Comparison of ENCODE assay signal across 10 cellular contexts in genomic region chr17:79793924-79794304, GRCh38. TPM values are rescaled to one million over a fixed set of nuclear protein-coding genes. Genes with fewer than 3 reads are reported as not detected.
DNase-seq lines count a peak whose midpoint lies in the region; ATAC-seq and TF ChIP-seq lines count a peak whose summit lies in the region.
"Had no signal": no experiment of that assay in that cellular context is flagged by ENCODE, and none has a peak within 500 bp of the region (broad histone marks: within the 10 kb centered on the region; RNA-seq: fewer than 3 reads in every experiment).

No MANE protein-coding gene starts in this region.

- in situ Hi-C loops in brain microvascular endothelial cell (cut with HindIII; ENCODE audit: low pct_ligation_motif_present, low sequenced_read_pairs): loop anchor here (25.0 kb wide), 1 partner anchor 193 kb away; no protein-coding TSS in a partner anchor

- H3K9me3 Mint-ChIP-seq in HFFc6 (no peaks in the 10 kb centered on the region), mesothelial cell of epicardium (no peaks in the 10 kb centered on the region)

- H3K4me1 Mint-ChIP-seq in HFFc6 (ENCODE audit: low read depth) (peaks cover 26% of the 10 kb centered on the region), mesothelial cell of epicardium (peaks cover 38% of the 10 kb centered on the region)

- TF ChIP-seq CTCF in HFFc6 (IDR thresholded peaks at IDR 0.05): no peak
- TF ChIP-seq CTCF in brain microvascular endothelial cell (IDR thresholded peaks at IDR 0.05; ENCODE audit: low read depth, low read length, missing control alignments): no peak
- TF ChIP-seq CTCF in mesothelial cell of epicardium (IDR thresholded peaks at IDR 0.05; ENCODE audit: unreplicated experiment): no peak

- H3K27ac Mint-ChIP-seq in HFFc6 (peak overlapping the region; percentile 82), mesothelial cell of epicardium (peak overlapping the region; percentile 91)

- no peak for ATAC-seq in stimulated activated naive CD8-positive, alpha-beta T cell treated with anti-CD3 and anti-CD28 coated beads, Interleukin-15, Interleukin-2, amounts not matched to agents 100 U/mL and 50 U/mL, for 24 hours

- peak overlapping the region; percentile 34 for H3K27ac ChIP-seq in brain microvascular endothelial cell

- H3K36me3 Mint-ChIP-seq in HFFc6 (ENCODE audit: low read depth) (no peaks in the 10 kb centered on the region), mesothelial cell of epicardium (no peaks in the 10 kb centered on the region)

- H3K27me3 ChIP-seq in brain microvascular endothelial cell (replicated peaks): peaks cover 46% of the 10 kb centered on the region

- peak; percentile 67 for DNase-seq in AG20443 (ENCODE audit: low spot score)
- no peak for DNase-seq in HFFc6
- no peak for DNase-seq in brain microvascular endothelial cell
- peak in 1 of 2 experiments; percentile 46 for DNase-seq in mesothelial cell of epicardium (ENCODE audit: low spot score in 2 of 2, unreplicated experiment in 2 of 2)
- no peak for DNase-seq in NCI-H1048 (lab: John Stamatoyannopoulos, UW)
- no peak for DNase-seq in stimulated activated naive CD4-positive, alpha-beta T cell (lab: John Stamatoyannopoulos, UW)
- no peak for DNase-seq in activated naive CD4-positive, alpha-beta T cell treated with Interleukin-2 at 50 U/mL for 16 hours
- DNase-seq in stimulated activated naive CD8-positive, alpha-beta T cell treated with anti-CD3 and anti-CD28 coated beads, Interleukin-15, Interleukin-2, amounts not matched to agents 100 U/mL and 50 U/mL, for 24 hours: no peak
- DNase-seq: NCI-H1092; stimulated activated CD8-positive, alpha-beta memory T cell treated with anti-CD3 and anti-CD28 coated beads, Interleukin-4, amount 100 ng/mL, for 48 hours had no signal

- peaks cover 2% of the 10 kb centered on the region for H3K36me3 ChIP-seq in brain microvascular endothelial cell (replicated peaks)

- H3K27me3 Mint-ChIP-seq in HFFc6 (ENCODE audit: insufficient read depth) (peaks cover 19% of the 10 kb centered on the region), mesothelial cell of epicardium (ENCODE audit: low read depth) (peaks cover 44% of the 10 kb centered on the region)

- H3K4me3 ChIP-seq in brain microvascular endothelial cell (ENCODE audit: low read depth, low read length): peak overlapping the region; percentile 39

- H3K4me3 Mint-ChIP-seq in HFFc6 (peak overlapping the region; percentile 83), mesothelial cell of epicardium (peak overlapping the region; percentile 63)

RNA-seq across cellular contexts. Expression of gene CBX8, which starts 3.0 kb away (rescaled TPM):
- total RNA-seq in HFFc6 (2021; fragmentation: NEBNext Ultra II Directional; extraction: Animal tissue kit (Norgen Biotek cat#: 25700)): 10 to 100 TPM in 1 of 6 experiments, 1 to 10 TPM in 5; 6.0 to 10.6 (median 8.1) TPM
- total RNA-seq in mesothelial cell of epicardium: 15.5 to 18.6 TPM (median 16.3 TPM) in 3 replicates

RNA-seq across cellular contexts. Expression of gene CBX2, which starts 16.0 kb away (rescaled TPM):
- 1 to 10 TPM in 5 of 6 experiments, under 1 TPM in 1; 0.75 to 2.0 (median 1.4) TPM for total RNA-seq in HFFc6 (2021; fragmentation: NEBNext Ultra II Directional; extraction: Animal tissue kit (Norgen Biotek cat#: 25700))
- 47.1 to 49.7 TPM (median 48.6 TPM) in 3 replicates for total RNA-seq in mesothelial cell of epicardium

RNA-seq across cellular contexts. Expression of gene CBX4, which starts 45.3 kb away (rescaled TPM):
- 10 to 100 TPM; 18.2 to 20.2 (median 19.3) TPM for total RNA-seq in HFFc6 (2021; fragmentation: NEBNext Ultra II Directional; extraction: Animal tissue kit (Norgen Biotek cat#: 25700))
- total RNA-seq in mesothelial cell of epicardium: 30.8 to 35.0 TPM (median 32.1 TPM) in 3 replicates

Comparison
In these comparisons a context has a peak if more than half of its experiments do, and no peak if none do; other contexts are left out.
1. RNA of gene CBX2, which starts 16.0 kb away (total RNA-seq): 47.1 to 49.7 TPM in mesothelial cell of epicardium; 0.75 to 2.0 TPM in HFFc6; every median in the first group is over 10 times any median in the second.